8 cellular contexts compared by ENCODE assay signal in the genomic region with DNA sequence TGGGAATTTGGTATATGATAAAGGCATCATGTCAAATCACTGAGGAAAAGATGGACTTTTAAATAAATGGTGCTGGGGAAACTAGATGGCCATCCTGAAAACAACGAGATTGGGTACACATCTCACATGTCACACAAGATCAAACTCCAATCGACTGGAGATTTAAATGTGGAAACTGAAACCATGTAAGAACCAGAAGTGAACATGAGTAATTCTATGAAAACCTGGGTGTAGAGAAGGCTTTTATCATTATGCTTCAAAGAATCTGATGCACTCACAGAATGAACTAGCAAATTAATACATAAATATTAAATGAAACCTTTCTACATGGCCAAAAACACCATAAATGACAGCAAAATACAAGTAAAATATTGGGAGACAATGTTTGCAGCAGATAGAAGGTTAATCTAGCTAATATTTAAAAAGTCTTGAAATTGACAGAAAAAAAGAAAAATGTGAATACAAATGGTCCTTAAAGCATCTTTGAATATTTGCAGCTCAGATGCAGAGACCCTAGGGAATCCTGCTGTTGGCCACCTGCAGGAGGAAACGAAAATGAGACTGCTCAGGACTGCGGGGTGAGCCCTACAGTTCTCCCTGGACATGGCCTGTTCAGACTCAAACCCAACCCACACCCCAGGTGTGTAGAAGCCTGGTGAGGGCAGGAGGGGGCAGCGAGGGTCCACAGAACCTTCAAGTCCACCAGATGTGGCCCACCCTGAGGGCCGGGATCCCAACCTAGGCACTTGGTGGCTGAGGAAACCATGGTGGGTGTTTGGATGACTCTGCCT. TPM values are rescaled to one million over a fixed set of nuclear protein-coding genes. Genes with fewer than 3 reads are reported as not detected.
"Had no signal": no experiment of that assay in that cellular context is flagged by ENCODE, and none has a peak within 500 bp of the region (broad histone marks: within the 10 kb centered on the region; RNA-seq: fewer than 3 reads in every experiment).

No MANE protein-coding gene starts in this region.

RNA-seq across cellular contexts. Expression of gene KCNJ18, which starts 32.1 kb away (rescaled TPM):
- total RNA-seq: activated CD4-positive, alpha-beta memory T cell treated with anti-CD3 and anti-CD28 coated beads for 36 hours; activated T-helper 2 cell treated with anti-CD3 and anti-CD28 coated beads, Interferon-gamma antibody, Interleukin-2, Interleukin-4, amounts not matched to agents 10 μg/mL and 5 μg/mL and 100 μg/mL, durations not matched to agents 14 hours and 24 hours and 36 hours; adrenal gland; bronchial epithelial cell; cerebellum; MCF 10A; RPMI7951; SJCRH30 had no signal
- polyA plus RNA-seq: adrenal gland had no signal
